11 cellular contexts compared by ENCODE assay signal in the genomic region with DNA sequence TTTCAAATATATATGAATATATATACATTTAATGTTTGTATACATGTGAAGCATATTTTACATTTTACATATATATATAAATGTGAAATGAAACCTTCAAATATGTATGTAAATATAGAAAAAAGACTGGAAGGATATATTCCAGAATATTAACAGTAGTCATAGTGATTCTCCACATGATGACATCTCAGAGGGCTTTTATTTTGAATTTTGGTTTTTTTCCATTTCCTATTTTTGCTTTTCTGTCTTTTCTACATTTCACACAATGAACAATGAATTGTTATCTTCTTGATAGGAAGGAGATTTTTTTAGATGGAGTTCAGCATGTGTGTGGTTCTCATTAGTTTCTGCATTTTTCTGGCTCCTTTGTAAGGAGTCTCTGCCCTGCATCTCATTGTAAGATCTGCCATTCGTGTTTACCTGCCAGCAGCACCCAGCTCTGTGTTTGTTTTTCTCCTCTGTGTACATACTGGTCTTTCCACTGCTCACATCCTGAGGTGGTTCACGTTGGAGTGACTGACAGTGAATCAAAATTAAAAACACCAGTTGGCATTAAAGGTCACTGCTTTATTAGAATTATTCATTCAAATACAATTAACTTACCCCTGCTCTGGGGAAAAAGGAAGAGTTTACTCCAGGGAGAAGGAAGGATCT.
DNase-seq lines count a peak whose midpoint lies in the region; ATAC-seq and TF ChIP-seq lines count a peak whose summit lies in the region.
"Had no signal": no experiment of that assay in that cellular context is flagged by ENCODE, and none has a peak within 500 bp of the region (broad histone marks: within the 10 kb centered on the region; RNA-seq: fewer than 3 reads in every experiment).

No MANE protein-coding gene starts in this region.

- no peak overlapping the region for H3K27ac Mint-ChIP-seq in MCF 10A (ENCODE audit: low read depth, unreplicated experiment)
- H3K27ac Mint-ChIP-seq: activated CD4-positive, alpha-beta memory T cell treated with anti-CD3 and anti-CD28 coated beads, Interleukin-2, amount 10 ng/mL, durations not matched to agents 7 days and 5 days had no signal

- H3K27me3 Mint-ChIP-seq in MCF 10A (ENCODE audit: insufficient read depth, unreplicated experiment), result peaks cover 32% of the 10 kb centered on the region

- TF ChIP-seq CTCF in MCF 10A (IDR thresholded peaks at IDR 0.05; ENCODE audit: unreplicated experiment), result no peak
- TF ChIP-seq CTCF in fibroblast of the aortic adventitia (IDR thresholded peaks at IDR 0.05; ENCODE audit: insufficient read depth, low read length), result no peak
- no peak for TF ChIP-seq CTCF in psoas muscle (IDR thresholded peaks at IDR 0.05)
- no peak for TF ChIP-seq CTCF in left ventricle myocardium inferior (IDR thresholded peaks at IDR 0.05; ENCODE audit: borderline replicate concordance)

- in situ Hi-C loops in T47D (cut with HindIII; ENCODE audit: low pct_unique_long_range_greater_than_20kb, low sequenced_read_pairs), result no loop called here

- H3K36me3 Mint-ChIP-seq in MCF 10A (ENCODE audit: insufficient read depth, unreplicated experiment), result no peaks in the 10 kb centered on the region

- H3K4me3 ChIP-seq in fibroblast of the aortic adventitia (ENCODE audit: low read depth, low read length) (no peak overlapping the region), psoas muscle (no peak overlapping the region), left ventricle myocardium inferior (no peak overlapping the region)
- H3K4me3 ChIP-seq: SJSA1 had no signal

- H3K27ac ChIP-seq in psoas muscle, result no peak overlapping the region
- no peak overlapping the region for H3K27ac ChIP-seq in left ventricle myocardium inferior (replicated peaks)
- H3K27ac ChIP-seq: SJSA1 had no signal

- H3K4me3 Mint-ChIP-seq in MCF 10A (ENCODE audit: unreplicated experiment), result no peak overlapping the region
- H3K4me3 Mint-ChIP-seq: activated CD4-positive, alpha-beta memory T cell treated with anti-CD3 and anti-CD28 coated beads, Interleukin-2, amount 10 ng/mL, durations not matched to agents 7 days and 5 days had no signal

- POLR2A ChIA-PET in MCF 10A (lab: Yijun Ruan, JAX), result no interaction called here

- H3K4me1 ChIP-seq in psoas muscle (no peaks in the 10 kb centered on the region), left ventricle myocardium inferior (peaks cover 3% of the 10 kb centered on the region)

- BruUV-seq in MCF 10A (replicated peaks; lab: Mats Ljungman, UMichigan), result no TSS peak

- intact Hi-C loops in MCF 10A (cut with micrococcal nuclease) (no loop called here), psoas muscle (cut with DNase I) (no loop called here), left ventricle myocardium inferior (cut with micrococcal nuclease) (no loop called here)

- H3K36me3 ChIP-seq in psoas muscle (ENCODE audit: insufficient read depth in 1 of 2, low read depth in 1 of 2), result no peaks in the 10 kb centered on the region
- H3K36me3 ChIP-seq in left ventricle myocardium inferior, result no peaks in the 10 kb centered on the region
- H3K36me3 ChIP-seq: SJSA1 had no signal

- WGBS in psoas muscle, 3 donors, result 23 to 28% (median 24%) methylated on average over 2 of the region's 2 CpGs

- DNase-seq in T47D (ENCODE audit: low read depth in 1 of 2, low spot score in 1 of 2) (peak; percentile 5 to 92), MCF 10A (ENCODE audit: unreplicated experiment) (no peak), NCI-H774 (lab: John Stamatoyannopoulos, UW) (peak; percentile 47), fibroblast of the aortic adventitia (ENCODE audit: low read depth) (peak; percentile 27), psoas muscle (no peak), amygdala (lab: John Stamatoyannopoulos, UW) (no peak), left ventricle myocardium inferior (no peak)
- DNase-seq in activated CD8-positive, alpha-beta memory T cell treated with anti-CD3 and anti-CD28 coated beads, Interleukin-2, amount 50 U/mL, for 4 hours, result no peak
- DNase-seq: activated CD4-positive, alpha-beta memory T cell treated with anti-CD3 and anti-CD28 coated beads, Interleukin-2, amount 10 ng/mL, durations not matched to agents 7 days and 5 days; stimulated activated naive CD8-positive, alpha-beta T cell treated with anti-CD3 and anti-CD28 coated beads, Interleukin-15, Interleukin-2, amounts not matched to agents 100 U/mL and 50 U/mL, for 24 hours had no signal

- H3K9me3 ChIP-seq in psoas muscle (no peaks in the 10 kb centered on the region), left ventricle myocardium inferior (replicated peaks) (no peaks in the 10 kb centered on the region)
- H3K9me3 ChIP-seq: SJSA1 had no signal

- ATAC-seq in psoas muscle, result no peak
- ATAC-seq: stimulated activated naive CD8-positive, alpha-beta T cell treated with anti-CD3 and anti-CD28 coated beads, Interleukin-15, Interleukin-2, amounts not matched to agents 100 U/mL and 50 U/mL, for 24 hours had no signal

- no peaks in the 10 kb centered on the region for H3K9me3 Mint-ChIP-seq in MCF 10A (ENCODE audit: unreplicated experiment)
- H3K9me3 Mint-ChIP-seq: activated CD4-positive, alpha-beta memory T cell treated with anti-CD3 and anti-CD28 coated beads, Interleukin-2, amount 10 ng/mL, durations not matched to agents 7 days and 5 days had no signal

- CTCF ChIA-PET in MCF 10A (lab: Yijun Ruan, JAX), result interaction anchor here (0.5 kb wide), 1 partner anchor 149 kb away, joined by 3 read pairs; no protein-coding TSS in a partner anchor

- no peaks in the 10 kb centered on the region for H3K4me1 Mint-ChIP-seq in MCF 10A (ENCODE audit: insufficient read depth, unreplicated experiment)
- H3K4me1 Mint-ChIP-seq: activated CD4-positive, alpha-beta memory T cell treated with anti-CD3 and anti-CD28 coated beads, Interleukin-2, amount 10 ng/mL, durations not matched to agents 7 days and 5 days had no signal

- no peaks in the 10 kb centered on the region for H3K27me3 ChIP-seq in psoas muscle (ENCODE audit: insufficient read depth in 3 of 3, low read length in 2 of 3)
- no peaks in the 10 kb centered on the region for H3K27me3 ChIP-seq in left ventricle myocardium inferior (ENCODE audit: low read depth)
- H3K27me3 ChIP-seq: SJSA1 had no signal

Comparison
In these comparisons a context has a peak if more than half of its experiments do, and no peak if none do; other contexts are left out.
1. DNase-seq: peak in T47D (2 of 2), NCI-H774 (single experiment) and fibroblast of the aortic adventitia (single experiment); none in MCF 10A (single experiment), activated CD8-positive, alpha-beta memory T cell treated with anti-CD3 and anti-CD28 coated beads, Interleukin-2, amount 50 U/mL, for 4 hours (single experiment), psoas muscle (0 of 2), amygdala (0 of 56) and left ventricle myocardium inferior (single experiment).